In the genomic region with DNA sequence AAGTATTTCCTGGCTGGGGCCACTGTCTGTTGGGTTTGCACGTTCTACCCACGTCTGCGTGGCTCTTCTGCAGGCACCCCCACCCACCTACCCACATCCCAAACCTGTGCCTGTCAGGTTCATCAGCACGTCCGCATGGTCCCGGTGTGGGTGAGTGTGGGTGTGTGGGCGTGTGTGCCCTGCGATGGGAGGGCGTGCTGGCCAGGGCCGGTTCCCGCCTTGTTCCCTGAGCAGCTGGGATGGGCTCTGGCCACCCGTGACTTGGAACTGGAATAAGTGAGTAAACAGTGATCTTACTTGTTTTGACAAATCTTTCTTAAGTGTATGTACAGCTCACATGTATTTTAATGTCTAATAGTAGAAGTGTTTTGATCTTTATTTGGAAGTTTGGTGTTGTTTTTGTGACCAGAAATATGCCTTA, we compare ENCODE assay signal across 10 cellular contexts. TPM values are rescaled to one million over a fixed set of nuclear protein-coding genes. Genes with fewer than 3 reads are reported as not detected.
DNase-seq lines count a peak whose midpoint lies in the region; ATAC-seq and TF ChIP-seq lines count a peak whose summit lies in the region.
"Had no signal": no experiment of that assay in that cellular context is flagged by ENCODE, and none has a peak within 500 bp of the region (broad histone marks: within the 10 kb centered on the region; RNA-seq: fewer than 3 reads in every experiment).

No MANE protein-coding gene starts in this region.

- DNase-seq in AG10803 (ENCODE audit: low read depth) (peak; percentile 53), foreskin keratinocyte (no peak), ovary (peak; percentile 59 to 76 (median 72)), Kasumi-1 (lab: John Stamatoyannopoulos, UW) (no peak), PC-9 (no peak), dedifferentiated amniotic fluid mesenchymal stem cell (ENCODE audit: extremely low spot score) (no peak)
- no peak for DNase-seq in activated CD4-positive, alpha-beta memory T cell treated with anti-CD3 and anti-CD28 coated beads for 36 hours
- DNase-seq: amniotic stem cell, DND-41 had no signal

- H3K4me2 ChIP-seq in PC-9 = no peak overlapping the region

- POLR2A ChIA-PET in activated CD4-positive, alpha-beta memory T cell treated with anti-CD3 and anti-CD28 coated beads for 36 hours (lab: Charles Lee) = interaction anchor here (0.6 kb wide), 1 partner anchor 1104 kb away, joined by 4 read pairs; no protein-coding TSS in a partner anchor
- POLR2A ChIA-PET in PC-9 (lab: Charles Lee; ENCODE audit: unreplicated experiment) = no interaction called here

- peak overlapping the region; percentile 50 for H3K27ac Mint-ChIP-seq in activated CD4-positive, alpha-beta memory T cell treated with anti-CD3 and anti-CD28 coated beads for 36 hours

- no peak for TF ChIP-seq CTCF in AG10803 (conservative IDR thresholded peaks at IDR 0.05; ENCODE audit: low read length)
- TF ChIP-seq CTCF in foreskin keratinocyte (conservative IDR thresholded peaks at IDR 0.05) = no peak
- no peak for TF ChIP-seq CTCF in ovary (IDR thresholded peaks at IDR 0.05)
- TF ChIP-seq CTCF in PC-9 (conservative IDR thresholded peaks at IDR 0.05) = no peak

- 10 to 27% (median 22%) methylated on average over 12 of the region's 12 CpGs for WGBS in ovary, 3 donors

- intact Hi-C loops in activated CD4-positive, alpha-beta memory T cell treated with anti-CD3 and anti-CD28 coated beads for 36 hours (cut with micrococcal nuclease) = loop anchor here (5.0 kb wide), 1 partner anchor 82 kb away; the partner anchor contains the start of gene DUSP1
- intact Hi-C loops in ovary (cut with DNase I) (no loop called here), PC-9 (cut with micrococcal nuclease; ENCODE audit: unreplicated experiment) (no loop called here)

- H3F3A ChIP-seq in PC-9 (ENCODE audit: insufficient read depth, low read depth) = peaks cover 34% of the 10 kb centered on the region

- TF ChIP-seq EP300 in ovary (IDR thresholded peaks at IDR 0.05) = no peak

- H3K79me2 ChIP-seq in PC-9 (ENCODE audit: low read depth) = peaks cover 80% of the 10 kb centered on the region

- peak overlapping the region; percentile 10 for H3K27ac ChIP-seq in foreskin keratinocyte
- H3K27ac ChIP-seq in ovary = peak overlapping the region; percentile 41 to 49
- no peak overlapping the region; the same call in 1 of the 2 replicates for H3K27ac ChIP-seq in PC-9

- H3K4me1 ChIP-seq in foreskin keratinocyte (peaks cover 5% of the 10 kb centered on the region), ovary (ENCODE audit: insufficient read depth) (peaks cover 31% of the 10 kb centered on the region), PC-9 (replicated peaks; ENCODE audit: insufficient read depth) (peaks cover 36% of the 10 kb centered on the region)

- H3K4me3 ChIP-seq in AG10803 (ENCODE audit: low read length) (no peak overlapping the region), ovary (no peak overlapping the region), PC-9 (no peak overlapping the region)

- CTCF ChIA-PET in activated CD4-positive, alpha-beta memory T cell treated with anti-CD3 and anti-CD28 coated beads for 36 hours (lab: Charles Lee) = no interaction called here
- CTCF ChIA-PET in PC-9 (lab: Charles Lee) = no interaction called here

- H3K4me1 Mint-ChIP-seq in activated CD4-positive, alpha-beta memory T cell treated with anti-CD3 and anti-CD28 coated beads for 36 hours (ENCODE audit: low read depth) = peaks cover 22% of the 10 kb centered on the region

- no peak overlapping the region for H3K4me3 Mint-ChIP-seq in activated CD4-positive, alpha-beta memory T cell treated with anti-CD3 and anti-CD28 coated beads for 36 hours

- no peaks in the 10 kb centered on the region for H4K20me1 ChIP-seq in PC-9 (ENCODE audit: insufficient read depth)

- H2AFZ ChIP-seq in PC-9 = no peak overlapping the region

- no peak for TF ChIP-seq POLR2A in ovary (IDR thresholded peaks at IDR 0.05)

- H3K27me3 ChIP-seq in foreskin keratinocyte = no peaks in the 10 kb centered on the region
- no peaks in the 10 kb centered on the region for H3K27me3 ChIP-seq in ovary
- H3K27me3 ChIP-seq in PC-9 (ENCODE audit: insufficient read depth, low read depth) = no peaks in the 10 kb centered on the region

- no TSS peak for BruUV-seq in PC-9 (replicated peaks; lab: Mats Ljungman, UMichigan)

- ATAC-seq in foreskin keratinocyte (peak; percentile 25), HG03571 (IDR thresholded peaks at IDR 0.05; ENCODE audit: unreplicated experiment) (no peak)

- H3K9me3 Mint-ChIP-seq in activated CD4-positive, alpha-beta memory T cell treated with anti-CD3 and anti-CD28 coated beads for 36 hours = no peaks in the 10 kb centered on the region

- H3K27me3 Mint-ChIP-seq in activated CD4-positive, alpha-beta memory T cell treated with anti-CD3 and anti-CD28 coated beads for 36 hours = no peaks in the 10 kb centered on the region

- H3K36me3 ChIP-seq in ovary (no peaks in the 10 kb centered on the region), PC-9 (ENCODE audit: low read depth) (no peaks in the 10 kb centered on the region)

- no peaks in the 10 kb centered on the region for H3K9me2 ChIP-seq in PC-9 (ENCODE audit: insufficient read depth)

- no peaks in the 10 kb centered on the region for H3K9me3 ChIP-seq in ovary
- no peaks in the 10 kb centered on the region for H3K9me3 ChIP-seq in PC-9 (ENCODE audit: insufficient read depth, low read depth)

- H3K36me3 Mint-ChIP-seq in activated CD4-positive, alpha-beta memory T cell treated with anti-CD3 and anti-CD28 coated beads for 36 hours = no peaks in the 10 kb centered on the region

RNA-seq across cellular contexts. Expression of gene ERGIC1, which starts 20.4 kb away (rescaled TPM):
- 10 to 100 TPM; 41.9 to 42.7 TPM for total RNA-seq in activated CD4-positive, alpha-beta memory T cell treated with anti-CD3 and anti-CD28 coated beads for 36 hours
- 86.8 and 90.9 TPM in 2 replicates for total RNA-seq in foreskin keratinocyte
- 54.3 and 61.3 TPM in 2 replicates for polyA plus RNA-seq in foreskin keratinocyte
- total RNA-seq in ovary = 100 to 1,000 TPM in 2 of 7 donors, 10 to 100 TPM in 5; 41.7 to 132 (median 92.3) TPM
- polyA plus RNA-seq in ovary = 100 to 1,000 TPM in 1 of 2 donors, 10 to 100 TPM in 1; 76.4 to 147 TPM
- 106 and 159 TPM in 2 replicates for total RNA-seq in PC-9 (2021)

Comparison
In these comparisons a context has a peak if more than half of its experiments do, and no peak if none do; other contexts are left out.
1. DNase-seq: peak in AG10803 (single experiment) and ovary (5 of 5); none in activated CD4-positive, alpha-beta memory T cell treated with anti-CD3 and anti-CD28 coated beads for 36 hours (single experiment), foreskin keratinocyte (0 of 2), Kasumi-1 (0 of 2), PC-9 (0 of 2) and dedifferentiated amniotic fluid mesenchymal stem cell (single experiment).